ENCODE assay signal across 1 cellular context in genomic region chr14:76396714-76397187, GRCh38.
TF ChIP-seq lines count a peak whose summit lies in the region.

No MANE protein-coding gene starts in this region.

TF ChIP-seq in GM12878, 131 proteins besides CTCF, POLR2A, EP300 and RAD21:
- TF ChIP-seq REST (IDR thresholded peaks at IDR 0.05; ENCODE audit: low read depth, low read length): no peak
- TF ChIP-seq ZNF274 (IDR thresholded peaks at IDR 0.05; ENCODE audit: insufficient read depth, insufficient read length): no peak
- TF ChIP-seq IKZF1 (conservative IDR thresholded peaks at IDR 0.05): peak; percentile 52
- no peak for TF ChIP-seq JUNB (IDR thresholded peaks at IDR 0.05)
- TF ChIP-seq E2F4 (IDR thresholded peaks at IDR 0.05; ENCODE audit: low read depth, low read length): no peak
- no peak for TF ChIP-seq TCF3 (IDR thresholded peaks at IDR 0.05; ENCODE audit: borderline replicate concordance, insufficient read depth, low read depth, low read length)
- TF ChIP-seq MEF2A (IDR thresholded peaks at IDR 0.05; ENCODE audit: insufficient read depth, low read depth, low read length): no peak
- TF ChIP-seq YBX1 (IDR thresholded peaks at IDR 0.05): no peak
- peak in 1 of 2 experiments; percentile 14; a peak in 2 of 4 replicates for TF ChIP-seq IKZF2 (IDR thresholded peaks at IDR 0.05)
- TF ChIP-seq BHLHE40 (IDR thresholded peaks at IDR 0.05; ENCODE audit: borderline replicate concordance in 1 of 2, low read depth in 2 of 2, low read length in 1 of 2): peak in 1 of 2 experiments; percentile 81; a peak in 2 of 4 replicates
- TF ChIP-seq ZZZ3 (IDR thresholded peaks at IDR 0.05; ENCODE audit: control insufficient read depth, insufficient read length, low read depth): no peak
TF ChIP-seq in GM12878: peak in this region for 3.
